Comparison of ENCODE assay signal across 8 cellular contexts in genomic region chr4:78056265-78057129, GRCh38. TPM values are rescaled to one million over a fixed set of nuclear protein-coding genes. Genes with fewer than 3 reads are reported as not detected.
DNase-seq lines count a peak whose midpoint lies in the region; ATAC-seq and TF ChIP-seq lines count a peak whose summit lies in the region.

No MANE protein-coding gene starts in this region.

- peak overlapping the region; percentile 72 for H3K4me3 Mint-ChIP-seq in activated CD4-positive, alpha-beta T cell treated with anti-CD3 and anti-CD28 coated beads for 36 hours
- H3K4me3 Mint-ChIP-seq in T-helper 17 cell, result peak overlapping the region; percentile 93
- peak overlapping the region; percentile 85 to 91 for H3K4me3 Mint-ChIP-seq in effector memory CD8-positive, alpha-beta T cell

- WGBS in lung, 2 donors, result 6 to 7% methylated on average over 39 of the region's 39 CpGs

- DNase-seq in activated CD4-positive, alpha-beta T cell treated with anti-CD3 and anti-CD28 coated beads for 36 hours, result peak; percentile 61
- no peak for DNase-seq in activated CD4-positive, alpha-beta T cell treated with anti-CD3 and anti-CD28 coated beads for 4 hours
- DNase-seq in HEK293T (ENCODE audit: extremely low spot score) (peak; percentile 77), NCI-H1105 treated with DMSO at 0.1 percent for 48 hours (lab: John Stamatoyannopoulos, UW) (peak; percentile 93), T-helper 17 cell (no peak), lung (ENCODE audit: low spot score) (peak; percentile 81), stromal cell of bone marrow (ENCODE audit: low read depth) (peak; percentile 28)
- DNase-seq in effector memory CD8-positive, alpha-beta T cell, result peak in 1 of 3 experiments; percentile 6

- H3K36me3 Mint-ChIP-seq in activated CD4-positive, alpha-beta T cell treated with anti-CD3 and anti-CD28 coated beads for 36 hours (ENCODE audit: low read depth), result no peaks in the 10 kb centered on the region
- no peaks in the 10 kb centered on the region for H3K36me3 Mint-ChIP-seq in T-helper 17 cell (ENCODE audit: low read depth)
- H3K36me3 Mint-ChIP-seq in effector memory CD8-positive, alpha-beta T cell (ENCODE audit: insufficient read depth), result peaks cover 2% of the 10 kb centered on the region

- no peaks in the 10 kb centered on the region for H3K9me3 Mint-ChIP-seq in activated CD4-positive, alpha-beta T cell treated with anti-CD3 and anti-CD28 coated beads for 36 hours (ENCODE audit: low read depth)
- no peaks in the 10 kb centered on the region for H3K9me3 Mint-ChIP-seq in effector memory CD8-positive, alpha-beta T cell

- POLR2A ChIA-PET in activated CD4-positive, alpha-beta T cell treated with anti-CD3 and anti-CD28 coated beads for 36 hours (lab: Charles Lee), result interaction anchor here (0.6 kb wide), 1 partner anchor 427 kb away, joined by 3 read pairs; no protein-coding TSS in a partner anchor
- POLR2A ChIA-PET in HEK293T (lab: Yijun Ruan, JAX), result interaction anchor here (0.5 to 1.7 kb wide), 11 partner anchors 8 to 298 kb away, joined by 3 to 8 read pairs (median 3); partner anchors contain the start of gene MRPL1

- no peak overlapping the region for H3K27ac Mint-ChIP-seq in activated CD4-positive, alpha-beta T cell treated with anti-CD3 and anti-CD28 coated beads for 36 hours
- no peak overlapping the region for H3K27ac Mint-ChIP-seq in T-helper 17 cell
- H3K27ac Mint-ChIP-seq in effector memory CD8-positive, alpha-beta T cell, result no peak overlapping the region

- no peaks in the 10 kb centered on the region for H3K27me3 ChIP-seq in lung (ENCODE audit: control insufficient read depth, insufficient read depth)

- H3K4me1 Mint-ChIP-seq in activated CD4-positive, alpha-beta T cell treated with anti-CD3 and anti-CD28 coated beads for 36 hours, result peaks cover 24% of the 10 kb centered on the region
- peaks cover 24% of the 10 kb centered on the region for H3K4me1 Mint-ChIP-seq in T-helper 17 cell
- peaks cover 21 to 24% of the 10 kb centered on the region in 2 donors for H3K4me1 Mint-ChIP-seq in effector memory CD8-positive, alpha-beta T cell (ENCODE audit: low read depth in 2 of 2)

- intact Hi-C loops in activated CD4-positive, alpha-beta T cell treated with anti-CD3 and anti-CD28 coated beads for 36 hours (cut with DNase I, micrococcal nuclease), result loop anchor here (5.0 to 10.0 kb wide), 4 partner anchors 99 to 806 kb away; no protein-coding TSS in a partner anchor

- peak; percentile 76 for ATAC-seq in activated CD4-positive, alpha-beta T cell treated with anti-CD3 and anti-CD28 coated beads for 36 hours
- ATAC-seq in T-helper 17 cell (peak; percentile 62), lung (ENCODE audit: insufficient read depth, low FRiP score) (no peak)
- peak; percentile 44 for ATAC-seq in effector memory CD8-positive, alpha-beta T cell (replicated peaks)

- peaks cover 53% of the 10 kb centered on the region for H3K27me3 Mint-ChIP-seq in activated CD4-positive, alpha-beta T cell treated with anti-CD3 and anti-CD28 coated beads for 36 hours
- H3K27me3 Mint-ChIP-seq in T-helper 17 cell, result peaks cover 92% of the 10 kb centered on the region
- peaks cover 72 to 79% of the 10 kb centered on the region in 2 donors for H3K27me3 Mint-ChIP-seq in effector memory CD8-positive, alpha-beta T cell

- H3K4me3 ChIP-seq in lung, result peak overlapping the region; percentile 37

- no peaks in the 10 kb centered on the region for H3K9me3 ChIP-seq in T-helper 17 cell (ENCODE audit: control insufficient read depth, low read length, poor library complexity, severe bottlenecking)
- H3K9me3 ChIP-seq in lung (ENCODE audit: control insufficient read depth in 2 of 2, insufficient read depth in 1 of 2, low read length in 1 of 2), result no peaks in the 10 kb centered on the region

- peaks cover 2 to 6% of the 10 kb centered on the region in 2 donors for H3K4me1 ChIP-seq in lung (ENCODE audit: control insufficient read depth in 2 of 2, insufficient read depth in 2 of 2, low read length in 2 of 2)

- H3K27ac ChIP-seq in lung (ENCODE audit: low read depth in 1 of 2, low read length in 1 of 2), result peak overlapping the region; percentile 20 to 80

- CTCF ChIA-PET in activated CD4-positive, alpha-beta T cell treated with anti-CD3 and anti-CD28 coated beads for 36 hours (lab: Charles Lee), result interaction anchor here (0.6 kb wide), 1 partner anchor 458 kb away, joined by 4 read pairs; no protein-coding TSS in a partner anchor
- CTCF ChIA-PET in HEK293T (lab: Yijun Ruan, JAX), result no interaction called here

- TF ChIP-seq CTCF in lung (IDR thresholded peaks at IDR 0.05; ENCODE audit: control extremely low read depth, extremely low read depth), result no peak

- no peaks in the 10 kb centered on the region for H3K36me3 ChIP-seq in lung (ENCODE audit: control insufficient read depth in 2 of 2, insufficient read depth in 2 of 2, low read length in 2 of 2)

TF ChIP-seq in HEK293T, 16 proteins besides CTCF, POLR2A, EP300 and RAD21:
- TF ChIP-seq BHLHE40 (IDR thresholded peaks at IDR 0.05; ENCODE audit: borderline replicate concordance) (no peak), L3MBTL2 (conservative IDR thresholded peaks at IDR 0.05) (peak; percentile 57)
- TF ChIP-seq, protein P1, sequence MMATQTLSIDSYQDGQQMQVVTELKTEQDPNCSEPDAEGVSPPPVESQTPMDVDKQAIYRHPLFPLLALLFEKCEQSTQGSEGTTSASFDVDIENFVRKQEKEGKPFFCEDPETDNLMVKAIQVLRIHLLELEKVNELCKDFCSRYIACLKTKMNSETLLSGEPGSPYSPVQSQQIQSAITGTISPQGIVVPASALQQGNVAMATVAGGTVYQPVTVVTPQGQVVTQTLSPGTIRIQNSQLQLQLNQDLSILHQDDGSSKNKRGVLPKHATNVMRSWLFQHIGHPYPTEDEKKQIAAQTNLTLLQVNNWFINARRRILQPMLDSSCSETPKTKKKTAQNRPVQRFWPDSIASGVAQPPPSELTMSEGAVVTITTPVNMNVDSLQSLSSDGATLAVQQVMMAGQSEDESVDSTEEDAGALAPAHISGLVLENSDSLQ (IDR thresholded peaks at IDR 0.05), result no peak

RNA-seq across cellular contexts. Expression of gene FRAS1, which starts 0.6 kb away (rescaled TPM):
- total RNA-seq in activated CD4-positive, alpha-beta T cell treated with anti-CD3 and anti-CD28 coated beads for 36 hours, result under 1 TPM in 1 of 2 experiments, not detected in 1; 0.09 TPM
- total RNA-seq in T-helper 17 cell, result not detected
- 10 to 100 TPM; 12.2 to 53.8 TPM for total RNA-seq in lung
- 1 to 10 TPM in 1 of 2 donors, under 1 TPM in 1; 0.45 to 1.7 TPM for polyA plus RNA-seq in lung

Comparison
In these comparisons a context has a peak if more than half of its experiments do, and no peak if none do; other contexts are left out.
1. DNase-seq: peak in activated CD4-positive, alpha-beta T cell treated with anti-CD3 and anti-CD28 coated beads for 36 hours (single experiment), HEK293T (single experiment), NCI-H1105 treated with DMSO at 0.1 percent for 48 hours (single experiment), lung (single experiment) and stromal cell of bone marrow (single experiment); none in activated CD4-positive, alpha-beta T cell treated with anti-CD3 and anti-CD28 coated beads for 4 hours (0 of 2) and T-helper 17 cell (0 of 3).
2. RNA of gene FRAS1, which starts 0.6 kb away (total RNA-seq): 12.2 to 53.8 TPM in lung; 0.09 TPM in activated CD4-positive, alpha-beta T cell treated with anti-CD3 and anti-CD28 coated beads for 36 hours and not detected in T-helper 17 cell; every median in the first group is over 10 times any median in the second.
3. Peak in every context shown above with its lines, with median percentiles within 50 percentile points of each other: H3K4me3 Mint-ChIP-seq.